Comparison of ENCODE assay signal across 13 cellular contexts in the genomic region with DNA sequence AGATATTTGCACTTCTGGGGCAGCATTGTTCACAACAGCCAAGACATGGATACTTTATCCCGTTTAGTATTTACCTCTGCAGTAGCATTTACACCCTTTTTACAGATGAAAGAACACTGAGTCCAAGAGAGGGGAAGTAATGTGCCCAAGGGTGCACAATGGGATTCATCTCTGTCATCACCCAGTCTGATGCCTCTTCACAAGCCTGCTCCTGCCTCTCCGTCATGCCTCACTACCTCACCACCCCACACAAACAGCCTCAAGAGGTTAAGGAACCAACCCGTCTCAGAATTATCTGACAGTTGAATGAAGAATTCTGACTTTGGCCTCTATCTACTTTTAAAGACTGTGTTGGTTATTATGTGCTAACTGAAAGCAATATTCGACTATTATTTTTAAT.
A peak's percentile ranks its signal among the peaks of the same experiment; 100 is the strongest.
DNase-seq lines count a peak whose midpoint lies in the region; ATAC-seq, FAIRE-seq and TF ChIP-seq lines count a peak whose summit lies in the region.
"Had no signal": no experiment of that assay in that cellular context is flagged by ENCODE, and none has a peak within 500 bp of the region (broad histone marks: within the 10 kb centered on the region; RNA-seq: fewer than 3 reads in every experiment).

No MANE protein-coding gene starts in this region.

- peaks cover 5% of the 10 kb centered on the region; the same call in 1 of the 2 replicates for H3K36me3 ChIP-seq in ACC112 (ENCODE audit: insufficient read depth, low read length)
- H3K36me3 ChIP-seq: MG63 had no signal

- no peak overlapping the region for H2AFZ ChIP-seq in ACC112 (ENCODE audit: low read length, unreplicated experiment)

- ATAC-seq in GM19351 (IDR thresholded peaks at IDR 0.05; ENCODE audit: unreplicated experiment) (peak; percentile 48), GM18858 (IDR thresholded peaks at IDR 0.05; ENCODE audit: unreplicated experiment) (no peak)

- FAIRE-seq in GM12892 (lab: Jason Lieb, UNC) = no peak
- FAIRE-seq: D721Med had no signal

- DNase-seq in NCI-H226 = peak; percentile 29
- peak; percentile 89 for DNase-seq in glomerular visceral epithelial cell (ENCODE audit: extremely low spot score)
- DNase-seq in amygdala (lab: John Stamatoyannopoulos, UW) = no peak
- no peak for DNase-seq in GM12892 (ENCODE audit: insufficient read length)
- DNase-seq in NOMO-1 treated with dmso at 0.1 percent for 144 hours (lab: John Stamatoyannopoulos, UW; ENCODE audit: unreplicated experiment) = no peak
- DNase-seq: activated CD4-positive, alpha-beta T cell treated with anti-CD3 and anti-CD28 coated beads for 48 hours; activated T-cell treated with anti-CD3 and anti-CD28 coated beads, Interleukin-2, amount 50 U/mL, for 48 hours; MG63; posterior cingulate gyrus had no signal

- peaks cover 53% of the 10 kb centered on the region for H3K4me1 ChIP-seq in ACC112 (ENCODE audit: control insufficient read depth, insufficient read depth, low read length, unreplicated experiment)

- no peaks in the 10 kb centered on the region for H3K27me3 ChIP-seq in ACC112 (ENCODE audit: insufficient read depth, low read length)
- H3K27me3 ChIP-seq: MG63 had no signal

- H3K4me3 ChIP-seq in ACC112 (ENCODE audit: low read depth, low read length) = no peak overlapping the region
- H3K4me3 ChIP-seq: MG63 had no signal

- H3K27ac ChIP-seq in ACC112 (ENCODE audit: low read depth, low read length) = peak overlapping the region; percentile 93

- H3K79me2 ChIP-seq in ACC112 (ENCODE audit: control insufficient read depth, insufficient read depth, low read length, unreplicated experiment) = no peaks in the 10 kb centered on the region

- TF ChIP-seq POLR2A in GM12892 (IDR thresholded peaks at IDR 0.05; ENCODE audit: low read depth, low read length) = no peak

Comparison
In these comparisons a context has a peak if more than half of its experiments do, and no peak if none do; other contexts are left out.
1. DNase-seq: peak in NCI-H226 (single experiment) and glomerular visceral epithelial cell (single experiment); none in amygdala (0 of 56), GM12892 (single experiment) and NOMO-1 treated with dmso at 0.1 percent for 144 hours (single experiment).